Comparison of ENCODE assay signal across 21 cellular contexts in the genomic region with DNA sequence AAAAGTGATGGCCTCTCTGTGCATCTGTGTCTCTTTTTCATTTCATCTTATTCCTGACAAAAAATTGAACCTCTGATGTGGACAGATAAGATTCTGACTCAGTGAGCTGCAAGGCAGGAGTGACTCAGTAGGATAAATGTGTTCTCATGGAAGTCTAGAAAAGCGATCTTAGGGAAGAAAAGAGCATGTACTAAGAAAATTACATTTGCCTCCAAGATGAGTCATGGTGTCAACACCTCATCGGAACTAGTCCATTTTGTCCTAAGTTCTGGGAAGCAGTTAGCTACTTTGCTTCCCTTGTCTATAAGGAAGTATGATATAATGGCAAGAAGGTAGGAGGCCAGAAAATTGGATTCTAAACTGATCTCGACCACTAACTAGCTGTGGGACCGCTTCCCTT.
DNase-seq lines count a peak whose midpoint lies in the region; FAIRE-seq and TF ChIP-seq lines count a peak whose summit lies in the region.
"Had no signal": no experiment of that assay in that cellular context is flagged by ENCODE, and none has a peak within 500 bp of the region (broad histone marks: within the 10 kb centered on the region; RNA-seq: fewer than 3 reads in every experiment).

No MANE protein-coding gene starts in this region.

- H3K27ac Mint-ChIP-seq in astrocyte (ENCODE audit: unreplicated experiment), result no peak overlapping the region
- H3K27ac Mint-ChIP-seq in activated CD4-positive, alpha-beta memory T cell treated with anti-CD3 and anti-CD28 coated beads, Interleukin-2, amount 10 ng/mL, durations not matched to agents 7 days and 5 days, result no peak overlapping the region
- H3K27ac Mint-ChIP-seq: CD4-positive, CD25-positive, alpha-beta regulatory T cell had no signal

- DNase-seq in A172 (ENCODE audit: low spot score), result peak; percentile 65
- peak; percentile 67 for DNase-seq in GM23248
- peak; percentile 77 for DNase-seq in astrocyte (ENCODE audit: low read depth)
- peak; percentile 15 for DNase-seq in fibroblast of peridontal ligament (ENCODE audit: extremely low read depth)
- DNase-seq in activated CD4-positive, CD25-positive, alpha-beta regulatory T cell treated with anti-CD3 and anti-CD28 coated beads, Interleukin-2, amount 50 U/mL, for 72 hours, result no peak
- DNase-seq in activated CD4-positive, alpha-beta memory T cell treated with anti-CD3 and anti-CD28 coated beads, Interleukin-2, amount 10 ng/mL, durations not matched to agents 7 days and 5 days, result no peak
- DNase-seq in T-helper 9 cell, result no peak
- no peak for DNase-seq in caudate nucleus (lab: John Stamatoyannopoulos, UW)
- DNase-seq: AML-193; CD4-positive, CD25-positive, alpha-beta regulatory T cell; DMS79 treated with DMSO at 0.1 percent for 48 hours; MG63; NCI-H1092 treated with DMSO at 0.1 percent for 48 hours; NCI-H1694; NCI-H69; SHP77 treated with DMSO at 0.1 percent for 48 hours had no signal

- H3K4me1 Mint-ChIP-seq in astrocyte (ENCODE audit: low read depth, unreplicated experiment), result no peaks in the 10 kb centered on the region
- no peaks in the 10 kb centered on the region for H3K4me1 Mint-ChIP-seq in activated CD4-positive, alpha-beta memory T cell treated with anti-CD3 and anti-CD28 coated beads, Interleukin-2, amount 10 ng/mL, durations not matched to agents 7 days and 5 days
- H3K4me1 Mint-ChIP-seq: CD4-positive, CD25-positive, alpha-beta regulatory T cell had no signal

- H3K36me3 ChIP-seq in GM23248 (ENCODE audit: low read depth) (no peaks in the 10 kb centered on the region), astrocyte (ENCODE audit: insufficient read depth, low read length) (no peaks in the 10 kb centered on the region)
- H3K36me3 ChIP-seq: MG63 had no signal

- H3K9me3 Mint-ChIP-seq in astrocyte (ENCODE audit: unreplicated experiment), result no peaks in the 10 kb centered on the region
- peaks cover 4% of the 10 kb centered on the region for H3K9me3 Mint-ChIP-seq in activated CD4-positive, alpha-beta memory T cell treated with anti-CD3 and anti-CD28 coated beads, Interleukin-2, amount 10 ng/mL, durations not matched to agents 7 days and 5 days

- H3K27ac ChIP-seq in GM23248 (no peak overlapping the region), astrocyte (ENCODE audit: low read depth, low read length) (peak overlapping the region; percentile 42), caudate nucleus (ENCODE audit: low read depth, low read length) (no peak overlapping the region)

- H3K9me3 ChIP-seq in GM23248 (ENCODE audit: low read depth) (no peaks in the 10 kb centered on the region), astrocyte (ENCODE audit: insufficient read depth, low read depth, low read length) (no peaks in the 10 kb centered on the region)
- H3K9me3 ChIP-seq: MG63 had no signal

- FAIRE-seq in astrocyte (lab: Jason Lieb, UNC), result peak; percentile 99
- FAIRE-seq: A204.1, D721Med, G401.6, H1, K562 had no signal

- no peak overlapping the region for H3K4me3 ChIP-seq in GM23248
- no peak overlapping the region for H3K4me3 ChIP-seq in astrocyte (ENCODE audit: insufficient read depth, low read depth, low read length)
- H3K4me3 ChIP-seq: K562, MG63 had no signal

- H3K9me2 ChIP-seq in GM23248 (ENCODE audit: insufficient read depth), result no peaks in the 10 kb centered on the region

- H3K4me3 Mint-ChIP-seq in astrocyte (ENCODE audit: unreplicated experiment), result no peak overlapping the region
- no peak overlapping the region for H3K4me3 Mint-ChIP-seq in activated CD4-positive, alpha-beta memory T cell treated with anti-CD3 and anti-CD28 coated beads, Interleukin-2, amount 10 ng/mL, durations not matched to agents 7 days and 5 days
- H3K4me3 Mint-ChIP-seq: CD4-positive, CD25-positive, alpha-beta regulatory T cell had no signal

- in situ Hi-C loops in GM23248 (cut with MboI), result no loop called here

- H3K9ac ChIP-seq in GM23248, result no peak overlapping the region
- no peak overlapping the region for H3K9ac ChIP-seq in astrocyte (ENCODE audit: low read length)

- H2AFZ ChIP-seq in GM23248, result no peak overlapping the region
- H2AFZ ChIP-seq in astrocyte (ENCODE audit: low read depth, low read length), result no peak overlapping the region

- 0 out of 2 replicates have a peak, but pooled peaks cover 4% of the 10 kb centered on the region for H3F3A ChIP-seq in GM23248 (ENCODE audit: insufficient read depth)

- no peaks in the 10 kb centered on the region for H3K36me3 Mint-ChIP-seq in astrocyte (ENCODE audit: low read depth, unreplicated experiment)
- H3K36me3 Mint-ChIP-seq in activated CD4-positive, alpha-beta memory T cell treated with anti-CD3 and anti-CD28 coated beads, Interleukin-2, amount 10 ng/mL, durations not matched to agents 7 days and 5 days (ENCODE audit: low read depth), result no peaks in the 10 kb centered on the region
- H3K36me3 Mint-ChIP-seq: CD4-positive, CD25-positive, alpha-beta regulatory T cell had no signal

- CTCF ChIA-PET in activated CD4-positive, alpha-beta memory T cell treated with anti-CD3 and anti-CD28 coated beads, Interleukin-2, amount 10 ng/mL, durations not matched to agents 7 days and 5 days (lab: Charles Lee), result no interaction called here

- H3K4me1 ChIP-seq in GM23248 (ENCODE audit: insufficient read depth) (no peaks in the 10 kb centered on the region), astrocyte (ENCODE audit: insufficient read depth, low read length) (peaks cover 4% of the 10 kb centered on the region)

- H3K4me2 ChIP-seq in GM23248 (ENCODE audit: unreplicated experiment) (no peak overlapping the region), astrocyte (ENCODE audit: low read length) (no peak overlapping the region)

- H4K20me1 ChIP-seq in GM23248 (ENCODE audit: insufficient read depth) (no peaks in the 10 kb centered on the region), astrocyte (ENCODE audit: insufficient read depth, low read length) (no peaks in the 10 kb centered on the region)

- POLR2A ChIA-PET in activated CD4-positive, alpha-beta memory T cell treated with anti-CD3 and anti-CD28 coated beads, Interleukin-2, amount 10 ng/mL, durations not matched to agents 7 days and 5 days (lab: Charles Lee), result no interaction called here

- H3K27me3 ChIP-seq in GM23248 (replicated peaks; ENCODE audit: insufficient read depth), result no peaks in the 10 kb centered on the region
- H3K27me3 ChIP-seq in astrocyte (ENCODE audit: insufficient read depth, low read length), result no peaks in the 10 kb centered on the region
- H3K27me3 ChIP-seq: MG63 had no signal

- 41 to 52% methylated on average over 4 of the region's 4 CpGs for WGBS in GM23248 (ENCODE audit: low coverage in 1 of 2, low lambda C conversion rate in 2 of 2, missing lambda C conversion rate in 2 of 2), 2 experiments

- H3K79me2 ChIP-seq in GM23248 (ENCODE audit: insufficient read depth) (no peaks in the 10 kb centered on the region), astrocyte (ENCODE audit: insufficient read depth, low read length) (no peaks in the 10 kb centered on the region)

- no peaks in the 10 kb centered on the region for H3K27me3 Mint-ChIP-seq in astrocyte (ENCODE audit: low read depth, unreplicated experiment)
- H3K27me3 Mint-ChIP-seq in activated CD4-positive, alpha-beta memory T cell treated with anti-CD3 and anti-CD28 coated beads, Interleukin-2, amount 10 ng/mL, durations not matched to agents 7 days and 5 days, result no peaks in the 10 kb centered on the region

- TF ChIP-seq CTCF in astrocyte (IDR thresholded peaks at IDR 0.05; ENCODE audit: insufficient read depth, low read depth, low read length), result no peak

Comparison
In these comparisons a context has a peak if more than half of its experiments do, and no peak if none do; other contexts are left out.
1. DNase-seq: peak in A172 (single experiment), GM23248 (single experiment), astrocyte (single experiment) and fibroblast of peridontal ligament (single experiment); none in activated CD4-positive, CD25-positive, alpha-beta regulatory T cell treated with anti-CD3 and anti-CD28 coated beads, Interleukin-2, amount 50 U/mL, for 72 hours (single experiment), activated CD4-positive, alpha-beta memory T cell treated with anti-CD3 and anti-CD28 coated beads, Interleukin-2, amount 10 ng/mL, durations not matched to agents 7 days and 5 days (single experiment), T-helper 9 cell (single experiment) and caudate nucleus (0 of 61).